Comparison of ENCODE assay signal across 32 cellular contexts in genomic region chr6:19905584-19905983, GRCh38.
DNase-seq lines count a peak whose midpoint lies in the region; ATAC-seq, FAIRE-seq and TF ChIP-seq lines count a peak whose summit lies in the region.
"Had no signal": no experiment of that assay in that cellular context is flagged by ENCODE, and none has a peak within 500 bp of the region (broad histone marks: within the 10 kb centered on the region; RNA-seq: fewer than 3 reads in every experiment).

No MANE protein-coding gene starts in this region.

- BruUV-seq in MCF 10A (replicated peaks; lab: Mats Ljungman, UMichigan) (no TSS peak), PC-3 (replicated peaks; lab: Mats Ljungman, UMichigan) (no TSS peak)

- H3K27ac Mint-ChIP-seq in MCF 10A (ENCODE audit: low read depth, unreplicated experiment): no peak overlapping the region
- H3K27ac Mint-ChIP-seq: activated CD4-positive, alpha-beta memory T cell treated with anti-CD3 and anti-CD28 coated beads, Interleukin-2, amount 10 ng/mL, durations not matched to agents 7 days and 5 days; activated T-helper 17 cell treated with anti-CD3 and anti-CD28 coated beads, Interleukin-2, amount 50 U/mL, for 72 hours; CD14-positive monocyte; memory B cell; stimulated activated naive CD8-positive, alpha-beta T cell treated with anti-CD3 and anti-CD28 coated beads, Interleukin-15, Interleukin-2, amounts not matched to agents 100 ng/mL and 50 ng/mL, for 24 hours had no signal

- H3F3A ChIP-seq in PC-3 (ENCODE audit: low read length, unreplicated experiment): no peaks in the 10 kb centered on the region

- no peak for TF ChIP-seq POLR2A in breast epithelium (IDR thresholded peaks at IDR 0.05)

- no peaks in the 10 kb centered on the region for H3K36me3 Mint-ChIP-seq in MCF 10A (ENCODE audit: insufficient read depth, unreplicated experiment)
- H3K36me3 Mint-ChIP-seq: CD14-positive monocyte, memory B cell had no signal

- H3K4me1 Mint-ChIP-seq in MCF 10A (ENCODE audit: insufficient read depth, unreplicated experiment): peaks cover 8% of the 10 kb centered on the region
- H3K4me1 Mint-ChIP-seq: activated CD4-positive, alpha-beta memory T cell treated with anti-CD3 and anti-CD28 coated beads, Interleukin-2, amount 10 ng/mL, durations not matched to agents 7 days and 5 days; activated T-helper 17 cell treated with anti-CD3 and anti-CD28 coated beads, Interleukin-2, amount 50 U/mL, for 72 hours; CD14-positive monocyte; memory B cell had no signal

- H2AFZ ChIP-seq in PC-3 (ENCODE audit: low read length) (no peak overlapping the region), Karpas-422 (ENCODE audit: low read length) (no peak overlapping the region)

- no peaks in the 10 kb centered on the region for H3K27me3 Mint-ChIP-seq in MCF 10A (ENCODE audit: insufficient read depth, unreplicated experiment)
- H3K27me3 Mint-ChIP-seq: activated CD4-positive, alpha-beta memory T cell treated with anti-CD3 and anti-CD28 coated beads, Interleukin-2, amount 10 ng/mL, durations not matched to agents 7 days and 5 days; memory B cell; stimulated activated naive CD8-positive, alpha-beta T cell treated with anti-CD3 and anti-CD28 coated beads, Interleukin-15, Interleukin-2, amounts not matched to agents 100 ng/mL and 50 ng/mL, for 24 hours had no signal

- H3K36me3 ChIP-seq in breast epithelium: no peaks in the 10 kb centered on the region
- H3K36me3 ChIP-seq in PC-3 (ENCODE audit: low read depth, low read length): no peaks in the 10 kb centered on the region
- no peaks in the 10 kb centered on the region for H3K36me3 ChIP-seq in Karpas-422 (ENCODE audit: insufficient read depth, low read length)
- H3K36me3 ChIP-seq: colonic mucosa, HAP-1, heart right ventricle had no signal

- H3K79me2 ChIP-seq in PC-3 (ENCODE audit: low read length): no peaks in the 10 kb centered on the region
- H3K79me2 ChIP-seq in Karpas-422 (ENCODE audit: low read length): no peaks in the 10 kb centered on the region

- DNase-seq in MCF 10A (ENCODE audit: unreplicated experiment) (peak; percentile 35), breast epithelium (ENCODE audit: low spot score in 2 of 2) (no peak), PC-3 (peak; percentile 72), urothelium cell line (ENCODE audit: low spot score) (peak; percentile 22), Karpas-422 (no peak)
- no peak for DNase-seq in stimulated activated CD4-positive, alpha-beta T cell treated with anti-CD3 and anti-CD28 coated beads, Interleukin-15, amount 100 ng/mL, for 24 hours
- DNase-seq: 8988T; activated CD4-positive, alpha-beta memory T cell treated with anti-CD3 and anti-CD28 coated beads, Interleukin-2, amount 10 ng/mL, durations not matched to agents 7 days and 5 days; activated naive CD4-positive, alpha-beta T cell treated with anti-CD3 and anti-CD28 coated beads, Interleukin-2, amount 50 U/mL, for 16 hours; amygdala; colonic mucosa; effector CD8-positive, alpha-beta T cell; foreskin fibroblast; heart right ventricle; IMR-90; left cardiac atrium; NCI-H1105; NCI-H1930; NCI-H226; NCI-H748 treated with DMSO at 0.1 percent for 48 hours; psoas muscle; RPMI8226 had no signal

- FAIRE-seq in urothelium cell line (lab: Jason Lieb, UNC): no peak
- FAIRE-seq: D721Med, GM19239 had no signal

- H3K4me3 ChIP-seq in breast epithelium: no peak overlapping the region
- H3K4me3 ChIP-seq in PC-3 (ENCODE audit: low read length): no peak overlapping the region
- H3K4me3 ChIP-seq in Karpas-422 (ENCODE audit: low read length): no peak overlapping the region
- H3K4me3 ChIP-seq: colonic mucosa, HAP-1, heart right ventricle, psoas muscle had no signal

- no peaks in the 10 kb centered on the region for H3K9me3 Mint-ChIP-seq in MCF 10A (ENCODE audit: unreplicated experiment)
- H3K9me3 Mint-ChIP-seq: activated CD4-positive, alpha-beta memory T cell treated with anti-CD3 and anti-CD28 coated beads, Interleukin-2, amount 10 ng/mL, durations not matched to agents 7 days and 5 days; stimulated activated naive CD8-positive, alpha-beta T cell treated with anti-CD3 and anti-CD28 coated beads, Interleukin-15, Interleukin-2, amounts not matched to agents 100 ng/mL and 50 ng/mL, for 24 hours had no signal

- H3K4me3 Mint-ChIP-seq in MCF 10A (ENCODE audit: unreplicated experiment): no peak overlapping the region
- H3K4me3 Mint-ChIP-seq: activated CD4-positive, alpha-beta memory T cell treated with anti-CD3 and anti-CD28 coated beads, Interleukin-2, amount 10 ng/mL, durations not matched to agents 7 days and 5 days; activated T-helper 17 cell treated with anti-CD3 and anti-CD28 coated beads, Interleukin-2, amount 50 U/mL, for 72 hours; CD14-positive monocyte; memory B cell; stimulated activated naive CD8-positive, alpha-beta T cell treated with anti-CD3 and anti-CD28 coated beads, Interleukin-15, Interleukin-2, amounts not matched to agents 100 ng/mL and 50 ng/mL, for 24 hours had no signal

- CTCF ChIA-PET in MCF 10A (lab: Yijun Ruan, JAX) (interaction anchor here (0.6 to 0.7 kb wide), 2 partner anchors 19 to 70 kb away, joined by 3 to 8 read pairs; no protein-coding TSS in a partner anchor), PC-3 (lab: Charles Lee) (no interaction called here)

- H3K4me2 ChIP-seq in PC-3 (ENCODE audit: low read length) (no peak overlapping the region), Karpas-422 (ENCODE audit: low read depth, low read length, poor library complexity, severe bottlenecking) (no peak overlapping the region)

- H3K9me2 ChIP-seq in PC-3 (replicated peaks; ENCODE audit: low read length): no peaks in the 10 kb centered on the region
- H3K9me2 ChIP-seq in Karpas-422 (replicated peaks; ENCODE audit: insufficient read depth, low read length): no peaks in the 10 kb centered on the region

- H3K9me3 ChIP-seq in breast epithelium (no peaks in the 10 kb centered on the region), PC-3 (ENCODE audit: low read length) (no peaks in the 10 kb centered on the region), Karpas-422 (ENCODE audit: low read length) (no peaks in the 10 kb centered on the region)
- H3K9me3 ChIP-seq: colonic mucosa, HAP-1, heart right ventricle, psoas muscle had no signal

- TF ChIP-seq CTCF in MCF 10A (IDR thresholded peaks at IDR 0.05; ENCODE audit: unreplicated experiment): no peak
- TF ChIP-seq CTCF in breast epithelium (IDR thresholded peaks at IDR 0.05): no peak
- TF ChIP-seq CTCF in PC-3 (conservative IDR thresholded peaks at IDR 0.05; ENCODE audit: low read depth, low read length): no peak

- ATAC-seq in PC-3 (peak; percentile 64), esophagus mucosa (peak; percentile 71), HG03039 (IDR thresholded peaks at IDR 0.05; ENCODE audit: unreplicated experiment) (no peak)
- ATAC-seq: activated CD4-positive, CD25-positive, alpha-beta regulatory T cell treated with anti-CD3 and anti-CD28 coated beads, Interleukin-2, amount 50 U/mL, for 24 hours; activated T-helper 17 cell treated with anti-CD3 and anti-CD28 coated beads, Interleukin-2, amount 50 U/mL, for 72 hours; psoas muscle had no signal

- POLR2A ChIA-PET in MCF 10A (lab: Yijun Ruan, JAX): interaction anchor here (0.5 kb wide), 1 partner anchor 81 kb away, joined by 3 read pairs; no protein-coding TSS in a partner anchor
- POLR2A ChIA-PET in PC-3 (lab: Charles Lee; ENCODE audit: unreplicated experiment): no interaction called here

- H3K27me3 ChIP-seq in breast epithelium (no peaks in the 10 kb centered on the region), PC-3 (ENCODE audit: low read length) (no peaks in the 10 kb centered on the region), Karpas-422 (ENCODE audit: low read length) (no peaks in the 10 kb centered on the region)
- H3K27me3 ChIP-seq: colonic mucosa, heart right ventricle had no signal

- H3K27ac ChIP-seq in breast epithelium: no peak overlapping the region
- no peak overlapping the region for H3K27ac ChIP-seq in PC-3 (ENCODE audit: low read length)
- H3K27ac ChIP-seq in Karpas-422 (ENCODE audit: low read length): no peak overlapping the region
- H3K27ac ChIP-seq: colonic mucosa, psoas muscle had no signal

- H3K4me1 ChIP-seq in breast epithelium: no peaks in the 10 kb centered on the region
- peaks cover 9% of the 10 kb centered on the region; the same call in 1 of the 2 replicates for H3K4me1 ChIP-seq in PC-3 (ENCODE audit: insufficient read depth, low read length)
- H3K4me1 ChIP-seq in Karpas-422 (ENCODE audit: low read length): no peaks in the 10 kb centered on the region
- H3K4me1 ChIP-seq: colonic mucosa, HAP-1, heart right ventricle, psoas muscle had no signal

- H4K20me1 ChIP-seq in PC-3 (ENCODE audit: low read length) (no peaks in the 10 kb centered on the region), Karpas-422 (ENCODE audit: insufficient read depth, low read depth, low read length) (no peaks in the 10 kb centered on the region)

- intact Hi-C loops in MCF 10A (cut with micrococcal nuclease): no loop called here
- intact Hi-C loops in breast epithelium (cut with DNase I; ENCODE audit: low total_unique reads): no loop called here
- intact Hi-C loops in PC-3 (cut with micrococcal nuclease): no loop called here

- H3K9ac ChIP-seq in PC-3 (ENCODE audit: low read length) (no peak overlapping the region), Karpas-422 (ENCODE audit: low read length) (no peak overlapping the region)

Comparison
In these comparisons a context has a peak if more than half of its experiments do, and no peak if none do; other contexts are left out.
1. DNase-seq: peak in MCF 10A (single experiment), PC-3 (single experiment) and urothelium cell line (single experiment); none in breast epithelium (0 of 2), stimulated activated CD4-positive, alpha-beta T cell treated with anti-CD3 and anti-CD28 coated beads, Interleukin-15, amount 100 ng/mL, for 24 hours (single experiment) and Karpas-422 (single experiment).